In genomic region chr3:122794779-122795673, GRCh38 we compare ENCODE assay signal across 8 cellular contexts. TPM values are rescaled to one million over a fixed set of nuclear protein-coding genes. Genes with fewer than 3 reads are reported as not detected.
DNase-seq lines count a peak whose midpoint lies in the region; ATAC-seq and TF ChIP-seq lines count a peak whose summit lies in the region.

A gene with protein sequence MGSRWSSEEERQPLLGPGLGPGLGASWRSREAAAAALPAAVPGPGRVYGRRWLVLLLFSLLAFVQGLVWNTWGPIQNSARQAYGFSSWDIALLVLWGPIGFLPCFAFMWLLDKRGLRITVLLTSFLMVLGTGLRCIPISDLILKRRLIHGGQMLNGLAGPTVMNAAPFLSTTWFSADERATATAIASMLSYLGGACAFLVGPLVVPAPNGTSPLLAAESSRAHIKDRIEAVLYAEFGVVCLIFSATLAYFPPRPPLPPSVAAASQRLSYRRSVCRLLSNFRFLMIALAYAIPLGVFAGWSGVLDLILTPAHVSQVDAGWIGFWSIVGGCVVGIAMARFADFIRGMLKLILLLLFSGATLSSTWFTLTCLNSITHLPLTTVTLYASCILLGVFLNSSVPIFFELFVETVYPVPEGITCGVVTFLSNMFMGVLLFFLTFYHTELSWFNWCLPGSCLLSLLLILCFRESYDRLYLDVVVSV (plus strand): TSS chr3:122795069. CDS start chr3:122795193, 124 bp downstream.

- peak within 1 kb of the TSS; percentile 56 for H3K4me3 Mint-ChIP-seq in activated CD4-positive, alpha-beta T cell treated with anti-CD3 and anti-CD28 coated beads, Interleukin-2, amount 10 ng/mL, durations not matched to agents 7 days and 5 days
- peak within 1 kb of the TSS; percentile 87 to 88 for H3K4me3 Mint-ChIP-seq in effector memory CD8-positive, alpha-beta T cell

- no peaks in the 10 kb centered on the region for H3K36me3 ChIP-seq in mesodermal cell (ENCODE audit: control insufficient read depth, insufficient read depth, low read length)

- H3K27ac ChIP-seq in AG04450 (ENCODE audit: low read depth, low read length) (peak within 1 kb of the TSS; percentile 99), mesodermal cell (ENCODE audit: low read depth, low read length, severe bottlenecking) (peak within 1 kb of the TSS; percentile 98)

- H3K4me1 Mint-ChIP-seq in activated CD4-positive, alpha-beta T cell treated with anti-CD3 and anti-CD28 coated beads, Interleukin-2, amount 10 ng/mL, durations not matched to agents 7 days and 5 days, result peaks cover 34% of the 10 kb centered on the region
- H3K4me1 Mint-ChIP-seq in effector memory CD8-positive, alpha-beta T cell (ENCODE audit: low read depth in 2 of 2), result peaks cover 22 to 33% of the 10 kb centered on the region in 2 donors

- H3K9me3 ChIP-seq in AG04450 (ENCODE audit: control insufficient read depth, insufficient read depth, low read length), result no peaks in the 10 kb centered on the region
- H3K9me3 ChIP-seq in mesodermal cell (ENCODE audit: control insufficient read depth, low read length), result no peaks in the 10 kb centered on the region

- H3K27me3 ChIP-seq in AG04450 (ENCODE audit: control insufficient read depth, insufficient read depth, low read length), result no peaks in the 10 kb centered on the region

- H3K36me3 Mint-ChIP-seq in activated CD4-positive, alpha-beta T cell treated with anti-CD3 and anti-CD28 coated beads, Interleukin-2, amount 10 ng/mL, durations not matched to agents 7 days and 5 days (ENCODE audit: low read depth), result peaks cover 11% of the 10 kb centered on the region
- H3K36me3 Mint-ChIP-seq in effector memory CD8-positive, alpha-beta T cell (ENCODE audit: insufficient read depth), result peaks cover 12% of the 10 kb centered on the region

- no peak for DNase-seq in AG04450 (ENCODE audit: low read depth, low spot score)
- peak; percentile 63 for DNase-seq in activated CD4-positive, alpha-beta T cell treated with anti-CD3 and anti-CD28 coated beads, Interleukin-2, amount 10 ng/mL, durations not matched to agents 7 days and 5 days
- peak; percentile 52 to 55 (median 54) for DNase-seq in effector memory CD8-positive, alpha-beta T cell
- DNase-seq in stimulated activated CD8-positive, alpha-beta memory T cell treated with anti-CD3 and anti-CD28 coated beads, Interleukin-2, amount 100 ng/mL, for 1 hour (ENCODE audit: low read depth in 2 of 2), result peak; percentile 37 to 42
- DNase-seq in DMS53 treated with DMSO at 0.1 percent for 48 hours (lab: John Stamatoyannopoulos, UW; ENCODE audit: unreplicated experiment), result no peak

- 0% methylated on average over 45 to 73 of the region's 84 CpGs for WGBS in mesodermal cell (ENCODE audit: insufficient coverage in 2 of 2), 2 experiments

- ATAC-seq in GM19328 (IDR thresholded peaks at IDR 0.05; ENCODE audit: unreplicated experiment), result peak; percentile 80
- ATAC-seq in HG03520 (IDR thresholded peaks at IDR 0.05; ENCODE audit: unreplicated experiment), result peak; percentile 61
- ATAC-seq in effector memory CD8-positive, alpha-beta T cell (replicated peaks), result peak; percentile 53

- POLR2A ChIA-PET in AG04450 (lab: Yijun Ruan, JAX), result no interaction called here
- POLR2A ChIA-PET in activated CD4-positive, alpha-beta T cell treated with anti-CD3 and anti-CD28 coated beads, Interleukin-2, amount 10 ng/mL, durations not matched to agents 7 days and 5 days (lab: Charles Lee), result no interaction called here

- H3K4me1 ChIP-seq in mesodermal cell (ENCODE audit: control insufficient read depth, insufficient read depth, low read length, poor library complexity, severe bottlenecking), result peaks cover 4% of the 10 kb centered on the region

- H3K27me3 Mint-ChIP-seq in activated CD4-positive, alpha-beta T cell treated with anti-CD3 and anti-CD28 coated beads, Interleukin-2, amount 10 ng/mL, durations not matched to agents 7 days and 5 days, result no peaks in the 10 kb centered on the region
- no peaks in the 10 kb centered on the region for H3K27me3 Mint-ChIP-seq in effector memory CD8-positive, alpha-beta T cell

- CTCF ChIA-PET in AG04450 (lab: Charles Lee), result no interaction called here
- CTCF ChIA-PET in activated CD4-positive, alpha-beta T cell treated with anti-CD3 and anti-CD28 coated beads, Interleukin-2, amount 10 ng/mL, durations not matched to agents 7 days and 5 days (lab: Charles Lee), result no interaction called here

- TF ChIP-seq CTCF in AG04450 (IDR thresholded peaks at IDR 0.05; ENCODE audit: low read depth, low read length), result no peak

- peak within 1 kb of the TSS; percentile 86 for H3K4me3 ChIP-seq in AG04450 (ENCODE audit: low read depth, low read length)
- H3K4me3 ChIP-seq in mesodermal cell (ENCODE audit: extremely low read depth, insufficient read depth, low read length, poor library complexity, severe bottlenecking), result peak within 1 kb of the TSS; percentile 74

- peak within 1 kb of the TSS; percentile 89 for H3K27ac Mint-ChIP-seq in activated CD4-positive, alpha-beta T cell treated with anti-CD3 and anti-CD28 coated beads, Interleukin-2, amount 10 ng/mL, durations not matched to agents 7 days and 5 days
- H3K27ac Mint-ChIP-seq in effector memory CD8-positive, alpha-beta T cell, result peak within 1 kb of the TSS; percentile 94 to 95

- no peaks in the 10 kb centered on the region for H3K9me3 Mint-ChIP-seq in activated CD4-positive, alpha-beta T cell treated with anti-CD3 and anti-CD28 coated beads, Interleukin-2, amount 10 ng/mL, durations not matched to agents 7 days and 5 days
- no peaks in the 10 kb centered on the region for H3K9me3 Mint-ChIP-seq in effector memory CD8-positive, alpha-beta T cell

RNA-seq across cellular contexts. Expression of the gene that starts here (rescaled TPM):
- polyA plus RNA-seq in AG04450 (2011; rRNA removed), result 12.0 and 16.4 TPM in 2 replicates
- polyA minus RNA-seq in AG04450 (2011; rRNA and poly(A)+ RNA removed), result 10.5 and 13.5 TPM in 2 replicates
- total RNA-seq in activated CD4-positive, alpha-beta T cell treated with anti-CD3 and anti-CD28 coated beads, Interleukin-2, amount 10 ng/mL, durations not matched to agents 7 days and 5 days, result 1 to 10 TPM; 3.0 to 3.3 TPM
- polyA plus RNA-seq in mesodermal cell (2013, experiment 1 of 2), result 9.8 TPM
- polyA plus RNA-seq in mesodermal cell (2013, experiment 2 of 2), result 6.5 TPM

Comparison
In these comparisons a context has a peak if more than half of its experiments do, and no peak if none do; other contexts are left out.
1. DNase-seq: peak in activated CD4-positive, alpha-beta T cell treated with anti-CD3 and anti-CD28 coated beads, Interleukin-2, amount 10 ng/mL, durations not matched to agents 7 days and 5 days (single experiment), effector memory CD8-positive, alpha-beta T cell (3 of 3) and stimulated activated CD8-positive, alpha-beta memory T cell treated with anti-CD3 and anti-CD28 coated beads, Interleukin-2, amount 100 ng/mL, for 1 hour (2 of 2); none in AG04450 (single experiment) and DMS53 treated with DMSO at 0.1 percent for 48 hours (single experiment).
2. Peak in every context shown above with its lines, with median percentiles within 50 percentile points of each other: ATAC-seq.